ENCODE assay signal across 14 cellular contexts in genomic region chr11:87101956-87102355, GRCh38.
DNase-seq lines count a peak whose midpoint lies in the region; TF ChIP-seq lines count a peak whose summit lies in the region.
"Had no signal": no experiment of that assay in that cellular context is flagged by ENCODE, and none has a peak within 500 bp of the region (broad histone marks: within the 10 kb centered on the region; RNA-seq: fewer than 3 reads in every experiment).

No MANE protein-coding gene starts in this region.

- peaks cover 11% of the 10 kb centered on the region for H3K36me3 Mint-ChIP-seq in T-helper 1 cell treated with Interleukin-12 subunit alpha and Interleukin-12 subunit beta and Interleukin-4 antibody, amounts not matched to agents 30 μg/mL and 1 μg/mL, for 36 hours (ENCODE audit: low read depth)

- no peaks in the 10 kb centered on the region for H3K9me3 Mint-ChIP-seq in T-helper 1 cell treated with Interleukin-12 subunit alpha and Interleukin-12 subunit beta and Interleukin-4 antibody, amounts not matched to agents 30 μg/mL and 1 μg/mL, for 36 hours
- H3K9me3 Mint-ChIP-seq: CD4-positive, alpha-beta T cell; CD8-positive, alpha-beta T cell had no signal

- H3K4me3 Mint-ChIP-seq in T-helper 1 cell treated with Interleukin-12 subunit alpha and Interleukin-12 subunit beta and Interleukin-4 antibody, amounts not matched to agents 30 μg/mL and 1 μg/mL, for 36 hours, result no peak overlapping the region
- H3K4me3 Mint-ChIP-seq: B cell; CD4-positive, alpha-beta T cell; CD8-positive, alpha-beta T cell had no signal

- peaks cover 6% of the 10 kb centered on the region for H3K4me1 Mint-ChIP-seq in T-helper 1 cell treated with Interleukin-12 subunit alpha and Interleukin-12 subunit beta and Interleukin-4 antibody, amounts not matched to agents 30 μg/mL and 1 μg/mL, for 36 hours (ENCODE audit: low read depth)

- DNase-seq in NCI-H82 (lab: John Stamatoyannopoulos, UW) (peak; percentile 8), NCI-H82 treated with DMSO at 0.1 percent for 48 hours (lab: John Stamatoyannopoulos, UW; ENCODE audit: unreplicated experiment) (no peak), T-helper 1 cell (no peak), SK-N-DZ (ENCODE audit: low spot score) (peak; percentile 51), erythroblast (lab: John Stamatoyannopoulos, UW) (no peak)
- DNase-seq: AML-193; Caco-2; Calu3; CD4-positive, alpha-beta T cell; CD8-positive, alpha-beta T cell; DMS79 treated with DMSO at 0.1 percent for 48 hours; GF-D8 had no signal

- H3K27ac Mint-ChIP-seq in T-helper 1 cell treated with Interleukin-12 subunit alpha and Interleukin-12 subunit beta and Interleukin-4 antibody, amounts not matched to agents 30 μg/mL and 1 μg/mL, for 36 hours, result peak overlapping the region; percentile 2
- H3K27ac Mint-ChIP-seq: B cell; CD4-positive, alpha-beta T cell; CD8-positive, alpha-beta T cell had no signal

- TF ChIP-seq POLR2A in erythroblast (IDR thresholded peaks at IDR 0.05; ENCODE audit: low read length), result no peak

- no peaks in the 10 kb centered on the region for H3K27me3 Mint-ChIP-seq in T-helper 1 cell treated with Interleukin-12 subunit alpha and Interleukin-12 subunit beta and Interleukin-4 antibody, amounts not matched to agents 30 μg/mL and 1 μg/mL, for 36 hours (ENCODE audit: low read depth)
- H3K27me3 Mint-ChIP-seq: B cell; CD4-positive, alpha-beta T cell had no signal

Comparison
In these comparisons a context has a peak if more than half of its experiments do, and no peak if none do; other contexts are left out.
1. DNase-seq: peak in NCI-H82 (single experiment) and SK-N-DZ (single experiment); none in NCI-H82 treated with DMSO at 0.1 percent for 48 hours (single experiment), T-helper 1 cell (0 of 5) and erythroblast (0 of 2).